In genomic region chr15:90594297-90594696, GRCh38 we compare ENCODE assay signal across 9 cellular contexts.
DNase-seq lines count a peak whose midpoint lies in the region; ATAC-seq and TF ChIP-seq lines count a peak whose summit lies in the region.
"Had no signal": no experiment of that assay in that cellular context is flagged by ENCODE, and none has a peak within 500 bp of the region (broad histone marks: within the 10 kb centered on the region; RNA-seq: fewer than 3 reads in every experiment).

No MANE protein-coding gene starts in this region.

- ATAC-seq in GM18868 (IDR thresholded peaks at IDR 0.05; ENCODE audit: unreplicated experiment) (peak; percentile 43), gastrocnemius medialis (peak in 1 of 2 donors; percentile 31), HG02973 (IDR thresholded peaks at IDR 0.05; ENCODE audit: unreplicated experiment) (no peak)

- no peaks in the 10 kb centered on the region for H3K9me3 ChIP-seq in gastrocnemius medialis
- no peaks in the 10 kb centered on the region for H3K9me3 ChIP-seq in vagina

- intact Hi-C loops in gastrocnemius medialis (cut with DNase I; ENCODE audit: low total_unique reads) (loop anchor here (5.0 kb wide), 1 partner anchor 62 kb away; no protein-coding TSS in a partner anchor), vagina (cut with DNase I) (no loop called here)

- H3K4me1 ChIP-seq in gastrocnemius medialis (peaks cover 60 to 79% of the 10 kb centered on the region in 2 donors), vagina (peaks cover 78% of the 10 kb centered on the region)

- TF ChIP-seq POLR2A in gastrocnemius medialis (IDR thresholded peaks at IDR 0.05) = no peak
- TF ChIP-seq POLR2A in vagina (IDR thresholded peaks at IDR 0.05) = no peak

- peak overlapping the region in 2 of 4 donors; percentile 6 to 11 for H3K4me3 ChIP-seq in gastrocnemius medialis
- H3K4me3 ChIP-seq in vagina = no peak overlapping the region

- H3K27me3 ChIP-seq in gastrocnemius medialis (no peaks in the 10 kb centered on the region), vagina (no peaks in the 10 kb centered on the region)

- DNase-seq in NCI-H2081 (lab: John Stamatoyannopoulos, UW) (peak; percentile 74 to 88), fibroblast of gingiva (ENCODE audit: low read depth) (peak; percentile 68), gastrocnemius medialis (peak; percentile 71 to 75), vagina (ENCODE audit: extremely low spot score in 2 of 2) (no peak), ACHN (no peak)
- DNase-seq in activated CD8-positive, alpha-beta memory T cell treated with anti-CD3 and anti-CD28 coated beads, Interleukin-2, amount 50 U/mL, for 48 hours = peak; percentile 85

- H3K36me3 ChIP-seq in gastrocnemius medialis = no peaks in the 10 kb centered on the region
- H3K36me3 ChIP-seq in vagina = no peaks in the 10 kb centered on the region

- H3K27ac ChIP-seq in gastrocnemius medialis = peak overlapping the region; percentile 44 to 83 (median 68)
- H3K27ac ChIP-seq in vagina = peak overlapping the region; percentile 49
- H3K27ac ChIP-seq: KMS-11 had no signal

- no peak for TF ChIP-seq CTCF in gastrocnemius medialis (IDR thresholded peaks at IDR 0.05 in 4 of 5, conservative IDR thresholded peaks at IDR 0.05 in 1 of 5)
- TF ChIP-seq CTCF in vagina (IDR thresholded peaks at IDR 0.05) = no peak

- in situ Hi-C loops in gastrocnemius medialis (cut with MboI; ENCODE audit: low sequenced_read_pairs in 4 of 4) = no loop called here
- in situ Hi-C loops in ACHN (cut with HindIII; ENCODE audit: low pct_ligation_motif_present, low pct_unique_long_range_greater_than_20kb, low sequenced_read_pairs) = no loop called here

Comparison
In these comparisons a context has a peak if more than half of its experiments do, and no peak if none do; other contexts are left out.
1. DNase-seq: peak in NCI-H2081 (2 of 2), activated CD8-positive, alpha-beta memory T cell treated with anti-CD3 and anti-CD28 coated beads, Interleukin-2, amount 50 U/mL, for 48 hours (single experiment), fibroblast of gingiva (single experiment) and gastrocnemius medialis (2 of 2); none in vagina (0 of 2) and ACHN (single experiment).